ENCODE assay signal across 1 cellular context in the genomic region with DNA sequence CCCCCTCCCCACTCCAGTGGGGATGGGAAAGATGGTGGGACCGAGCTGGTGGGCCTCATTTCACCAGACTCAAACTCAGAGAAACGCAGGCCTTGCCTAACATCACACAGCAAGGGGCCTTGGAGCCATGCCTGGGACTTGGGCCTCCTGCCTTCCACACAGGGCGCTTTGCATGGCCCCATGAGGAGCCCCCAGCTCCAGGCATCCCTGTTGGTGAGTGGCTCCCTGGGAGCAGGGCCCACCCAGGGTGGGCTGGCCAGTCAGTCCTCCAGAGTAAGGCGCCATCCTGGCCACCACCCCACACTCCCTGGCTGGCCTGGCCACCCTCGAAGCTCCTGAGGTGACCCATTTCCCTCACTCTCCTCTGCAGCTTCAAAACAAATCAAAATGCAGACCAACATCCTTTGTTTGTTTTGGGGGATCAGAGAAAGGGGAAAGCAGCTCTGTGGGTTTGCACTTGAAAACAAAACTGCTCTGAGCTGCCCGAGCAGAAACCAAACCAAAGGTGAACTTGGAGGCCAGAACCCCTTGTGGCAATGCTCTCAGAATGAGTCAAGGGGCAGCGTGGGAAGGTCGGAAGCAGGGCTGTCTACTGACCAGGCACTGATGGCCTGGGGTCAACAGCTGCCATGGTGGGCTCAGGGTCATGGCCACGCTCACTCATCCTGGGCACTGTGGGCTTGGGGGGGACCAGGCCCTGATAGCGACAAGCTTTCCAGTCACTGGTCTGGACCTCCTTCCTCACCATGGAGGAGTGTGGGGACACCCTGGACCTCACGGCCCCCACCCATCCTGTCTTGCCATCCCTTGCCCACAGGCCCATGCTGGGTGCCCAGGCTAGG.
TF ChIP-seq lines count a peak whose summit lies in the region.

No MANE protein-coding gene starts in this region.

TF ChIP-seq in GM12878, 131 proteins besides CTCF, POLR2A, EP300 and RAD21 (continued from another document and continues in another):
- TF ChIP-seq TAF1 (IDR thresholded peaks at IDR 0.05; ENCODE audit: borderline replicate concordance, low read depth, low read length) (no peak), EED (IDR thresholded peaks at IDR 0.05; ENCODE audit: low read depth) (peak; percentile 92), EZH2 (IDR thresholded peaks at IDR 0.05; ENCODE audit: borderline replicate concordance, control insufficient read depth, low read depth, low read length) (no peak), SMARCA5 (IDR thresholded peaks at IDR 0.05) (no peak; the same call in 1 of the 2 replicates), KAT2A (conservative IDR thresholded peaks at IDR 0.05; ENCODE audit: control insufficient read depth, low read depth, low read length) (no peak), NBN (IDR thresholded peaks at IDR 0.05) (0 out of 2 replicates have a peak, but pooled peaks have one; percentile 65), NFYA (IDR thresholded peaks at IDR 0.05; ENCODE audit: borderline replicate concordance, low read depth, low read length) (no peak), MTA3 (IDR thresholded peaks at IDR 0.05; ENCODE audit: borderline replicate concordance, low read length) (peak; percentile 90; the same call in 1 of the 2 replicates), ESRRA (IDR thresholded peaks at IDR 0.05; ENCODE audit: low read length) (no peak), SREBF1 (IDR thresholded peaks at IDR 0.05; ENCODE audit: low read length) (no peak), SIN3A (IDR thresholded peaks at IDR 0.05; ENCODE audit: low read depth, low read length) (no peak), CHD2 (IDR thresholded peaks at IDR 0.05; ENCODE audit: borderline replicate concordance, low read depth, low read length) (peak; percentile 47; the same call in 1 of the 2 replicates), ZNF274 (IDR thresholded peaks at IDR 0.05; ENCODE audit: insufficient read depth, insufficient read length) (no peak), WRNIP1 (IDR thresholded peaks at IDR 0.05; ENCODE audit: borderline replicate concordance, low read depth, low read length) (no peak), MYB (IDR thresholded peaks at IDR 0.05; ENCODE audit: borderline replicate concordance, low read depth, low read length) (no peak), FOXM1 (IDR thresholded peaks at IDR 0.05; ENCODE audit: low read depth, low read length) (peak; percentile 87), IRF4 (IDR thresholded peaks at IDR 0.05; ENCODE audit: low read depth, low read length) (peak; percentile 98), SREBF2 (IDR thresholded peaks at IDR 0.05; ENCODE audit: low read length) (no peak), NKRF (conservative IDR thresholded peaks at IDR 0.05) (peak; percentile 50; the same call in 1 of the 2 replicates), NRF1 (conservative IDR thresholded peaks at IDR 0.05; ENCODE audit: low read depth, low read length) (no peak), ZNF592 (IDR thresholded peaks at IDR 0.05) (no peak), BRCA1 (IDR thresholded peaks at IDR 0.05; ENCODE audit: low read depth, low read length) (no peak), SRF (IDR thresholded peaks at IDR 0.05; ENCODE audit: low read depth in 2 of 2, low read length in 2 of 2) (no peak), CBX3 (IDR thresholded peaks at IDR 0.05; ENCODE audit: borderline replicate concordance, low read depth) (no peak), NR2F1 (conservative IDR thresholded peaks at IDR 0.05) (peak; percentile 99), BACH1 (IDR thresholded peaks at IDR 0.05; ENCODE audit: borderline replicate concordance) (no peak), SUZ12 (IDR thresholded peaks at IDR 0.05; ENCODE audit: unreplicated experiment) (no peak), STAT1 (conservative IDR thresholded peaks at IDR 0.05) (no peak)
- TF ChIP-seq, protein P1, sequence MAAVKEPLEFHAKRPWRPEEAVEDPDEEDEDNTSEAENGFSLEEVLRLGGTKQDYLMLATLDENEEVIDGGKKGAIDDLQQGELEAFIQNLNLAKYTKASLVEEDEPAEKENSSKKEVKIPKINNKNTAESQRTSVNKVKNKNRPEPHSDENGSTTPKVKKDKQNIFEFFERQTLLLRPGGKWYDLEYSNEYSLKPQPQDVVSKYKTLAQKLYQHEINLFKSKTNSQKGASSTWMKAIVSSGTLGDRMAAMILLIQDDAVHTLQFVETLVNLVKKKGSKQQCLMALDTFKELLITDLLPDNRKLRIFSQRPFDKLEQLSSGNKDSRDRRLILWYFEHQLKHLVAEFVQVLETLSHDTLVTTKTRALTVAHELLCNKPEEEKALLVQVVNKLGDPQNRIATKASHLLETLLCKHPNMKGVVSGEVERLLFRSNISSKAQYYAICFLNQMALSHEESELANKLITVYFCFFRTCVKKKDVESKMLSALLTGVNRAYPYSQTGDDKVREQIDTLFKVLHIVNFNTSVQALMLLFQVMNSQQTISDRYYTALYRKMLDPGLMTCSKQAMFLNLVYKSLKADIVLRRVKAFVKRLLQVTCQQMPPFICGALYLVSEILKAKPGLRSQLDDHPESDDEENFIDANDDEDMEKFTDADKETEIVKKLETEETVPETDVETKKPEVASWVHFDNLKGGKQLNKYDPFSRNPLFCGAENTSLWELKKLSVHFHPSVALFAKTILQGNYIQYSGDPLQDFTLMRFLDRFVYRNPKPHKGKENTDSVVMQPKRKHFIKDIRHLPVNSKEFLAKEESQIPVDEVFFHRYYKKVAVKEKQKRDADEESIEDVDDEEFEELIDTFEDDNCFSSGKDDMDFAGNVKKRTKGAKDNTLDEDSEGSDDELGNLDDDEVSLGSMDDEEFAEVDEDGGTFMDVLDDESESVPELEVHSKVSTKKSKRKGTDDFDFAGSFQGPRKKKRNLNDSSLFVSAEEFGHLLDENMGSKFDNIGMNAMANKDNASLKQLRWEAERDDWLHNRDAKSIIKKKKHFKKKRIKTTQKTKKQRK (IDR thresholded peaks at IDR 0.05; ENCODE audit: low read depth, low read length) = no peak
- TF ChIP-seq, protein P2, sequence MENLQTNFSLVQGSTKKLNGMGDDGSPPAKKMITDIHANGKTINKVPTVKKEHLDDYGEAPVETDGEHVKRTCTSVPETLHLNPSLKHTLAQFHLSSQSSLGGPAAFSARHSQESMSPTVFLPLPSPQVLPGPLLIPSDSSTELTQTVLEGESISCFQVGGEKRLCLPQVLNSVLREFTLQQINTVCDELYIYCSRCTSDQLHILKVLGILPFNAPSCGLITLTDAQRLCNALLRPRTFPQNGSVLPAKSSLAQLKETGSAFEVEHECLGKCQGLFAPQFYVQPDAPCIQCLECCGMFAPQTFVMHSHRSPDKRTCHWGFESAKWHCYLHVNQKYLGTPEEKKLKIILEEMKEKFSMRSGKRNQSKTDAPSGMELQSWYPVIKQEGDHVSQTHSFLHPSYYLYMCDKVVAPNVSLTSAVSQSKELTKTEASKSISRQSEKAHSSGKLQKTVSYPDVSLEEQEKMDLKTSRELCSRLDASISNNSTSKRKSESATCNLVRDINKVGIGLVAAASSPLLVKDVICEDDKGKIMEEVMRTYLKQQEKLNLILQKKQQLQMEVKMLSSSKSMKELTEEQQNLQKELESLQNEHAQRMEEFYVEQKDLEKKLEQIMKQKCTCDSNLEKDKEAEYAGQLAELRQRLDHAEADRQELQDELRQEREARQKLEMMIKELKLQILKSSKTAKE (IDR thresholded peaks at IDR 0.05; ENCODE audit: low read depth, poor library complexity, severe bottlenecking) = peak; percentile 90
- TF ChIP-seq, protein P3, sequence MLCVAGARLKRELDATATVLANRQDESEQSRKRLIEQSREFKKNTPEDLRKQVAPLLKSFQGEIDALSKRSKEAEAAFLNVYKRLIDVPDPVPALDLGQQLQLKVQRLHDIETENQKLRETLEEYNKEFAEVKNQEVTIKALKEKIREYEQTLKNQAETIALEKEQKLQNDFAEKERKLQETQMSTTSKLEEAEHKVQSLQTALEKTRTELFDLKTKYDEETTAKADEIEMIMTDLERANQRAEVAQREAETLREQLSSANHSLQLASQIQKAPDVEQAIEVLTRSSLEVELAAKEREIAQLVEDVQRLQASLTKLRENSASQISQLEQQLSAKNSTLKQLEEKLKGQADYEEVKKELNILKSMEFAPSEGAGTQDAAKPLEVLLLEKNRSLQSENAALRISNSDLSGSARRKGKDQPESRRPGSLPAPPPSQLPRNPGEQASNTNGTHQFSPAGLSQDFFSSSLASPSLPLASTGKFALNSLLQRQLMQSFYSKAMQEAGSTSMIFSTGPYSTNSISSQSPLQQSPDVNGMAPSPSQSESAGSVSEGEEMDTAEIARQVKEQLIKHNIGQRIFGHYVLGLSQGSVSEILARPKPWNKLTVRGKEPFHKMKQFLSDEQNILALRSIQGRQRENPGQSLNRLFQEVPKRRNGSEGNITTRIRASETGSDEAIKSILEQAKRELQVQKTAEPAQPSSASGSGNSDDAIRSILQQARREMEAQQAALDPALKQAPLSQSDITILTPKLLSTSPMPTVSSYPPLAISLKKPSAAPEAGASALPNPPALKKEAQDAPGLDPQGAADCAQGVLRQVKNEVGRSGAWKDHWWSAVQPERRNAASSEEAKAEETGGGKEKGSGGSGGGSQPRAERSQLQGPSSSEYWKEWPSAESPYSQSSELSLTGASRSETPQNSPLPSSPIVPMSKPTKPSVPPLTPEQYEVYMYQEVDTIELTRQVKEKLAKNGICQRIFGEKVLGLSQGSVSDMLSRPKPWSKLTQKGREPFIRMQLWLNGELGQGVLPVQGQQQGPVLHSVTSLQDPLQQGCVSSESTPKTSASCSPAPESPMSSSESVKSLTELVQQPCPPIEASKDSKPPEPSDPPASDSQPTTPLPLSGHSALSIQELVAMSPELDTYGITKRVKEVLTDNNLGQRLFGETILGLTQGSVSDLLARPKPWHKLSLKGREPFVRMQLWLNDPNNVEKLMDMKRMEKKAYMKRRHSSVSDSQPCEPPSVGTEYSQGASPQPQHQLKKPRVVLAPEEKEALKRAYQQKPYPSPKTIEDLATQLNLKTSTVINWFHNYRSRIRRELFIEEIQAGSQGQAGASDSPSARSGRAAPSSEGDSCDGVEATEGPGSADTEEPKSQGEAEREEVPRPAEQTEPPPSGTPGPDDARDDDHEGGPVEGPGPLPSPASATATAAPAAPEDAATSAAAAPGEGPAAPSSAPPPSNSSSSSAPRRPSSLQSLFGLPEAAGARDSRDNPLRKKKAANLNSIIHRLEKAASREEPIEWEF (IDR thresholded peaks at IDR 0.05; ENCODE audit: insufficient replicate concordance, low read depth, low read length) = no peak
- TF ChIP-seq, protein P4, sequence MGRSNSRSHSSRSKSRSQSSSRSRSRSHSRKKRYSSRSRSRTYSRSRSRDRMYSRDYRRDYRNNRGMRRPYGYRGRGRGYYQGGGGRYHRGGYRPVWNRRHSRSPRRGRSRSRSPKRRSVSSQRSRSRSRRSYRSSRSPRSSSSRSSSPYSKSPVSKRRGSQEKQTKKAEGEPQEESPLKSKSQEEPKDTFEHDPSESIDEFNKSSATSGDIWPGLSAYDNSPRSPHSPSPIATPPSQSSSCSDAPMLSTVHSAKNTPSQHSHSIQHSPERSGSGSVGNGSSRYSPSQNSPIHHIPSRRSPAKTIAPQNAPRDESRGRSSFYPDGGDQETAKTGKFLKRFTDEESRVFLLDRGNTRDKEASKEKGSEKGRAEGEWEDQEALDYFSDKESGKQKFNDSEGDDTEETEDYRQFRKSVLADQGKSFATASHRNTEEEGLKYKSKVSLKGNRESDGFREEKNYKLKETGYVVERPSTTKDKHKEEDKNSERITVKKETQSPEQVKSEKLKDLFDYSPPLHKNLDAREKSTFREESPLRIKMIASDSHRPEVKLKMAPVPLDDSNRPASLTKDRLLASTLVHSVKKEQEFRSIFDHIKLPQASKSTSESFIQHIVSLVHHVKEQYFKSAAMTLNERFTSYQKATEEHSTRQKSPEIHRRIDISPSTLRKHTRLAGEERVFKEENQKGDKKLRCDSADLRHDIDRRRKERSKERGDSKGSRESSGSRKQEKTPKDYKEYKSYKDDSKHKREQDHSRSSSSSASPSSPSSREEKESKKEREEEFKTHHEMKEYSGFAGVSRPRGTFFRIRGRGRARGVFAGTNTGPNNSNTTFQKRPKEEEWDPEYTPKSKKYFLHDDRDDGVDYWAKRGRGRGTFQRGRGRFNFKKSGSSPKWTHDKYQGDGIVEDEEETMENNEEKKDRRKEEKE (IDR thresholded peaks at IDR 0.05) = no peak
